32 cellular contexts compared by ENCODE assay signal in genomic region chr12:101637936-101638335, GRCh38. TPM values are rescaled to one million over a fixed set of nuclear protein-coding genes. Genes with fewer than 3 reads are reported as not detected.
"Had no signal": no experiment of that assay in that cellular context is flagged by ENCODE, and none has a peak within 500 bp of the region (broad histone marks: within the 10 kb centered on the region; RNA-seq: fewer than 3 reads in every experiment).

No MANE protein-coding gene starts in this region.

- H3K27me3 ChIP-seq: brain microvascular endothelial cell, MG63, SJCRH30 had no signal

- DNase-seq: activated CD4-positive, alpha-beta memory T cell treated with anti-CD3 and anti-CD28 coated beads for 36 hours; activated CD4-positive, alpha-beta T cell treated with anti-CD3 and anti-CD28 coated beads, Interleukin-2, amount 10 ng/mL, durations not matched to agents 24 days and 14 days; activated CD4-positive, CD25-positive, alpha-beta regulatory T cell treated with anti-CD3 and anti-CD28 coated beads, Interleukin-2, amount 50 U/mL, for 72 hours; activated CD8-positive, alpha-beta memory T cell treated with anti-CD3 and anti-CD28 coated beads for 24 hours; activated gamma-delta T cell; activated naive CD4-positive, alpha-beta T cell treated with anti-CD3 and anti-CD28 coated beads, Interleukin-2, amount 10 ng/mL, durations not matched to agents 7 days and 5 days; activated naive CD8-positive, alpha-beta T cell treated with anti-CD3 and anti-CD28 coated beads for 36 hours; activated T-cell treated with anti-CD3 and anti-CD28 coated beads, Interleukin-2, amount 50 U/mL, for 48 hours; brain microvascular endothelial cell; KG1; MG63; MV-4-11; NCI-H1092 treated with DMSO at 0.1 percent for 48 hours; NCI-H1417 treated with DMSO at 0.1 percent for 48 hours; NCI-H1694; NCI-H2029; NCI-H2107; NCI-H510A treated with DMSO at 0.1 percent for 48 hours; NCI-H69; NK-92 treated with Interleukin-12 subunit alpha and Interleukin-12 subunit beta, amount 100 ng/mL, for 24 hours; OCI-M1; Right ventricle myocardium superior; SJCRH30; SW 1271 had no signal

- H3K4me3 Mint-ChIP-seq: activated CD4-positive, alpha-beta memory T cell treated with anti-CD3 and anti-CD28 coated beads for 36 hours; activated CD4-positive, alpha-beta T cell treated with anti-CD3 and anti-CD28 coated beads, Interleukin-2, amount 10 ng/mL, durations not matched to agents 24 days and 14 days; activated naive CD4-positive, alpha-beta T cell treated with anti-CD3 and anti-CD28 coated beads, Interleukin-2, amount 10 ng/mL, durations not matched to agents 7 days and 5 days; activated naive CD8-positive, alpha-beta T cell treated with anti-CD3 and anti-CD28 coated beads for 36 hours; activated T-helper 17 cell treated with anti-CD3 and anti-CD28 coated beads, Interleukin-2, amount 50 U/mL, for 72 hours; T-helper 1 cell treated with Interleukin-12 subunit alpha and Interleukin-12 subunit beta and Interleukin-4 antibody, amounts not matched to agents 30 μg/mL and 1 μg/mL, for 36 hours; WTC11 had no signal

- H3K9me3 Mint-ChIP-seq: activated CD4-positive, alpha-beta memory T cell treated with anti-CD3 and anti-CD28 coated beads for 36 hours; activated CD4-positive, alpha-beta T cell treated with anti-CD3 and anti-CD28 coated beads, Interleukin-2, amount 10 ng/mL, durations not matched to agents 24 days and 14 days; activated naive CD4-positive, alpha-beta T cell treated with anti-CD3 and anti-CD28 coated beads, Interleukin-2, amount 10 ng/mL, durations not matched to agents 7 days and 5 days; activated naive CD8-positive, alpha-beta T cell treated with anti-CD3 and anti-CD28 coated beads for 36 hours; activated T-helper 17 cell treated with anti-CD3 and anti-CD28 coated beads, Interleukin-2, amount 50 U/mL, for 72 hours; T-helper 1 cell treated with Interleukin-12 subunit alpha and Interleukin-12 subunit beta and Interleukin-4 antibody, amounts not matched to agents 30 μg/mL and 1 μg/mL, for 36 hours; WTC11 had no signal

- H3K9me3 ChIP-seq: MG63, SJCRH30 had no signal

- H3K4me3 ChIP-seq: cardiac muscle cell, MG63, SJCRH30 had no signal

- H3K36me3 Mint-ChIP-seq: activated CD4-positive, alpha-beta memory T cell treated with anti-CD3 and anti-CD28 coated beads for 36 hours; activated naive CD4-positive, alpha-beta T cell treated with anti-CD3 and anti-CD28 coated beads, Interleukin-2, amount 10 ng/mL, durations not matched to agents 7 days and 5 days; activated naive CD8-positive, alpha-beta T cell treated with anti-CD3 and anti-CD28 coated beads for 36 hours; WTC11 had no signal

- H3K4me1 Mint-ChIP-seq: activated T-helper 17 cell treated with anti-CD3 and anti-CD28 coated beads, Interleukin-2, amount 50 U/mL, for 72 hours had no signal

- H3K27ac ChIP-seq: brain microvascular endothelial cell, cardiac muscle cell, RWPE1, SJCRH30 had no signal

- ATAC-seq: activated T-helper 17 cell treated with anti-CD3 and anti-CD28 coated beads, Interleukin-2, amount 50 U/mL, for 72 hours; Panc1; SK-N-SH treated with all-trans-retinoic acid at 6 μM for 48 hours; WTC11 had no signal

- H3K27ac Mint-ChIP-seq: activated CD4-positive, alpha-beta memory T cell treated with anti-CD3 and anti-CD28 coated beads for 36 hours; activated CD4-positive, alpha-beta T cell treated with anti-CD3 and anti-CD28 coated beads, Interleukin-2, amount 10 ng/mL, durations not matched to agents 24 days and 14 days; activated naive CD4-positive, alpha-beta T cell treated with anti-CD3 and anti-CD28 coated beads, Interleukin-2, amount 10 ng/mL, durations not matched to agents 7 days and 5 days; activated naive CD8-positive, alpha-beta T cell treated with anti-CD3 and anti-CD28 coated beads for 36 hours; activated T-helper 17 cell treated with anti-CD3 and anti-CD28 coated beads, Interleukin-2, amount 50 U/mL, for 72 hours; T-helper 1 cell treated with Interleukin-12 subunit alpha and Interleukin-12 subunit beta and Interleukin-4 antibody, amounts not matched to agents 30 μg/mL and 1 μg/mL, for 36 hours; WTC11 had no signal

- H3K36me3 ChIP-seq: brain microvascular endothelial cell, cardiac muscle cell, MG63, SJCRH30 had no signal

- H3K4me1 ChIP-seq: SJCRH30 had no signal

RNA-seq across cellular contexts. Expression of gene MYBPC1, which starts 43.2 kb away (rescaled TPM):
- total RNA-seq: activated CD4-positive, alpha-beta memory T cell treated with anti-CD3 and anti-CD28 coated beads for 36 hours; activated CD4-positive, alpha-beta T cell treated with anti-CD3 and anti-CD28 coated beads, Interleukin-2, amount 10 ng/mL, durations not matched to agents 24 days and 14 days; activated naive CD8-positive, alpha-beta T cell treated with anti-CD3 and anti-CD28 coated beads for 36 hours; activated T-helper 17 cell treated with anti-CD3 and anti-CD28 coated beads, Interleukin-2, amount 50 U/mL, for 72 hours; cardiac muscle cell; LHCN-M2; SJCRH30; WTC11 had no signal
- polyA plus RNA-seq: cardiac muscle cell had no signal
